In genomic region chr18:33606621-33607020, GRCh38 we compare ENCODE assay signal across 25 cellular contexts. TPM values are rescaled to one million over a fixed set of nuclear protein-coding genes. Genes with fewer than 3 reads are reported as not detected.
A peak's percentile ranks its signal among the peaks of the same experiment; 100 is the strongest.
DNase-seq lines count a peak whose midpoint lies in the region; ATAC-seq and TF ChIP-seq lines count a peak whose summit lies in the region.
"Had no signal": no experiment of that assay in that cellular context is flagged by ENCODE, and none has a peak within 500 bp of the region (broad histone marks: within the 10 kb centered on the region; RNA-seq: fewer than 3 reads in every experiment).

No MANE protein-coding gene starts in this region.

- no peaks in the 10 kb centered on the region for H3K79me2 ChIP-seq in neural progenitor cell (ENCODE audit: low read depth)

- no peak for ATAC-seq in HG03571 (IDR thresholded peaks at IDR 0.05; ENCODE audit: unreplicated experiment)
- ATAC-seq in HG02981 (IDR thresholded peaks at IDR 0.05; ENCODE audit: unreplicated experiment), result no peak
- ATAC-seq: activated T-helper 17 cell treated with anti-CD3 and anti-CD28 coated beads, Interleukin-2, amount 50 U/mL, for 72 hours; naive thymus-derived CD8-positive, alpha-beta T cell; stimulated activated naive CD8-positive, alpha-beta T cell treated with anti-CD3 and anti-CD28 coated beads, Interleukin-15, Interleukin-2, amounts not matched to agents 100 U/mL and 50 U/mL, for 24 hours had no signal

- H3K9ac ChIP-seq in neural progenitor cell, result no peak overlapping the region
- H3K9ac ChIP-seq: KMS-11 had no signal

- H3K27ac Mint-ChIP-seq in neural progenitor cell, result no peak overlapping the region
- H3K27ac Mint-ChIP-seq: activated naive CD8-positive, alpha-beta T cell treated with anti-CD3 and anti-CD28 coated beads, Interleukin-2, amount 10 ng/mL, durations not matched to agents 7 days and 5 days; activated T-helper 17 cell treated with anti-CD3 and anti-CD28 coated beads, Interleukin-2, amount 50 U/mL, for 72 hours; naive thymus-derived CD8-positive, alpha-beta T cell had no signal

- H3K4me3 Mint-ChIP-seq in neural progenitor cell, result no peak overlapping the region
- H3K4me3 Mint-ChIP-seq: activated naive CD8-positive, alpha-beta T cell treated with anti-CD3 and anti-CD28 coated beads, Interleukin-2, amount 10 ng/mL, durations not matched to agents 7 days and 5 days; activated T-helper 17 cell treated with anti-CD3 and anti-CD28 coated beads, Interleukin-2, amount 50 U/mL, for 72 hours; brain; naive thymus-derived CD8-positive, alpha-beta T cell had no signal

- H3K27ac ChIP-seq in brain microvascular endothelial cell (no peak overlapping the region), neural progenitor cell (no peak overlapping the region)
- H3K27ac ChIP-seq in effector memory CD4-positive, alpha-beta T cell (ENCODE audit: insufficient read depth, low read length, poor library complexity, severe bottlenecking), result no peak overlapping the region
- H3K27ac ChIP-seq: KMS-11, RWPE1, transverse colon had no signal

- peaks cover 17% of the 10 kb centered on the region for H3K36me3 Mint-ChIP-seq in neural progenitor cell
- H3K36me3 Mint-ChIP-seq: activated naive CD8-positive, alpha-beta T cell treated with anti-CD3 and anti-CD28 coated beads, Interleukin-2, amount 10 ng/mL, durations not matched to agents 7 days and 5 days; naive thymus-derived CD8-positive, alpha-beta T cell had no signal

- peak overlapping the region; percentile 57 for H3K4me2 ChIP-seq in neural progenitor cell
- H3K4me2 ChIP-seq: KMS-11 had no signal

- H2AFZ ChIP-seq in neural progenitor cell (replicated peaks), result no peak overlapping the region

- DNase-seq in DMS53 (lab: John Stamatoyannopoulos, UW) (peak; percentile 41), DMS53 treated with DMSO at 0.1 percent for 48 hours (lab: John Stamatoyannopoulos, UW; ENCODE audit: unreplicated experiment) (no peak), Kasumi-1 (lab: John Stamatoyannopoulos, UW) (peak; percentile 13 to 25), brain microvascular endothelial cell (no peak), neural progenitor cell (ENCODE audit: low spot score) (peak; percentile 63)
- no peak for DNase-seq in effector memory CD4-positive, alpha-beta T cell
- DNase-seq: 8988T; activated CD4-positive, alpha-beta T cell treated with anti-CD3 and anti-CD28 coated beads for 1 hour; activated naive CD8-positive, alpha-beta T cell treated with anti-CD3 and anti-CD28 coated beads, Interleukin-2, amount 10 ng/mL, durations not matched to agents 7 days and 5 days; foreskin melanocyte; GF-D8; hippocampal formation; naive thymus-derived CD8-positive, alpha-beta T cell; NCI-H2171; NCI-H774; stimulated activated CD4-positive, alpha-beta T cell treated with anti-CD3 and anti-CD28 coated beads, Interleukin-1b, Interleukin-23, amount 100 ng/mL, for 48 hours; stimulated activated naive CD8-positive, alpha-beta T cell treated with anti-CD3 and anti-CD28 coated beads, Interleukin-15, Interleukin-2, amounts not matched to agents 100 U/mL and 50 U/mL, for 24 hours; transverse colon had no signal

- no peak overlapping the region for H3K4me3 ChIP-seq in brain microvascular endothelial cell (ENCODE audit: low read depth, low read length)
- no peak overlapping the region for H3K4me3 ChIP-seq in neural progenitor cell
- no peak overlapping the region for H3K4me3 ChIP-seq in effector memory CD4-positive, alpha-beta T cell (ENCODE audit: insufficient read depth, low read depth, low read length, poor library complexity, severe bottlenecking)
- H3K4me3 ChIP-seq: transverse colon had no signal

- no peaks in the 10 kb centered on the region for H4K20me1 ChIP-seq in neural progenitor cell (ENCODE audit: low read depth)

- H3K27me3 ChIP-seq in brain microvascular endothelial cell (replicated peaks) (no peaks in the 10 kb centered on the region), neural progenitor cell (no peaks in the 10 kb centered on the region)
- no peaks in the 10 kb centered on the region for H3K27me3 ChIP-seq in effector memory CD4-positive, alpha-beta T cell (replicated peaks; ENCODE audit: control insufficient read depth, insufficient read depth, low read length, poor library complexity, severe bottlenecking)
- H3K27me3 ChIP-seq: transverse colon had no signal

- peak; percentile 29 for TF ChIP-seq CTCF in brain microvascular endothelial cell (IDR thresholded peaks at IDR 0.05; ENCODE audit: low read depth, low read length, missing control alignments)
- TF ChIP-seq CTCF in neural progenitor cell (IDR thresholded peaks at IDR 0.05), result peak; percentile 38

- H3F3A ChIP-seq in neural progenitor cell (ENCODE audit: low read depth), result peaks cover 14% of the 10 kb centered on the region

- H3K9me3 ChIP-seq in neural progenitor cell (ENCODE audit: low read depth), result no peaks in the 10 kb centered on the region
- H3K9me3 ChIP-seq in effector memory CD4-positive, alpha-beta T cell (ENCODE audit: control insufficient read depth, low read length), result no peaks in the 10 kb centered on the region
- H3K9me3 ChIP-seq: transverse colon had no signal

- peaks cover 5% of the 10 kb centered on the region for H3K4me1 Mint-ChIP-seq in neural progenitor cell
- H3K4me1 Mint-ChIP-seq: activated naive CD8-positive, alpha-beta T cell treated with anti-CD3 and anti-CD28 coated beads, Interleukin-2, amount 10 ng/mL, durations not matched to agents 7 days and 5 days; activated T-helper 17 cell treated with anti-CD3 and anti-CD28 coated beads, Interleukin-2, amount 50 U/mL, for 72 hours; naive thymus-derived CD8-positive, alpha-beta T cell had no signal

- H3K36me3 ChIP-seq in brain microvascular endothelial cell (replicated peaks) (no peaks in the 10 kb centered on the region), neural progenitor cell (no peaks in the 10 kb centered on the region)
- no peaks in the 10 kb centered on the region for H3K36me3 ChIP-seq in effector memory CD4-positive, alpha-beta T cell (ENCODE audit: control insufficient read depth, insufficient read depth, low read length)
- H3K36me3 ChIP-seq: transverse colon had no signal

- H3K9me3 Mint-ChIP-seq in neural progenitor cell, result no peaks in the 10 kb centered on the region
- H3K9me3 Mint-ChIP-seq: brain had no signal

- peaks cover 31% of the 10 kb centered on the region for H3K4me1 ChIP-seq in neural progenitor cell
- H3K4me1 ChIP-seq in effector memory CD4-positive, alpha-beta T cell (ENCODE audit: control insufficient read depth, insufficient read depth, low read length, poor library complexity, severe bottlenecking), result no peaks in the 10 kb centered on the region
- H3K4me1 ChIP-seq: transverse colon had no signal

- in situ Hi-C loops in brain microvascular endothelial cell (cut with HindIII; ENCODE audit: low pct_ligation_motif_present, low sequenced_read_pairs), result no loop called here

- no peaks in the 10 kb centered on the region for H3K27me3 Mint-ChIP-seq in neural progenitor cell (ENCODE audit: insufficient read depth, low read depth)
- H3K27me3 Mint-ChIP-seq: activated naive CD8-positive, alpha-beta T cell treated with anti-CD3 and anti-CD28 coated beads, Interleukin-2, amount 10 ng/mL, durations not matched to agents 7 days and 5 days; activated T-helper 17 cell treated with anti-CD3 and anti-CD28 coated beads, Interleukin-2, amount 50 U/mL, for 72 hours; brain; naive thymus-derived CD8-positive, alpha-beta T cell had no signal

RNA-seq across cellular contexts. Expression of gene ASXL3, which starts 28.6 kb away (rescaled TPM):
- total RNA-seq in neural progenitor cell (ENCODE audit: low replicate concordance), result 2.7 and 5.1 TPM in 2 replicates
- total RNA-seq: activated CD8-positive, alpha-beta memory T cell treated with anti-CD3 and anti-CD28 coated beads for 36 hours; activated naive CD8-positive, alpha-beta T cell treated with anti-CD3 and anti-CD28 coated beads, Interleukin-2, amount 10 ng/mL, durations not matched to agents 7 days and 5 days; activated T-helper 17 cell treated with anti-CD3 and anti-CD28 coated beads, Interleukin-2, amount 50 U/mL, for 72 hours; naive thymus-derived CD8-positive, alpha-beta T cell had no signal

Comparison
In these comparisons a context has a peak if more than half of its experiments do, and no peak if none do; other contexts are left out.
1. DNase-seq: peak in DMS53 (single experiment), Kasumi-1 (2 of 2) and neural progenitor cell (single experiment); none in DMS53 treated with DMSO at 0.1 percent for 48 hours (single experiment), brain microvascular endothelial cell (single experiment) and effector memory CD4-positive, alpha-beta T cell (0 of 3).